In the genomic region with DNA sequence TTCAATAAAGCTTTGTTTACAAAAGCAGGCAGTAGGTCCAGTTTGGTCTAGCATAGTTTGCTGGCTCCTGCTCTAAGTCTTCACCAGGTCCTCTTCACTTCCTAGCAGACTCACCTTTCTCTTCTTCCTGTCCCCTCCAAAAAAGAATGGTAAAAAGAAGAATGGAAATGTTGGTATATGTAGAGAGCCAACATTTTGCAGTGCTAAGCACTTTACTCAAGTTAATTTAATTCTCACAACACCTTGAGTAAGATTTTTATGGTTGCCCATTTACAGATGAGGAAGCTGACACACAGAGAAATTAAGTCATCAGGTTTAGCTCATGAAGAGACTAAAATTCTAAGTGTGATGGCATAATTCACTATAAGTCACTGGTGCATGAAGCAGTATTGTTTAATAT, we compare ENCODE assay signal across 22 cellular contexts.
"Had no signal": no experiment of that assay in that cellular context is flagged by ENCODE, and none has a peak within 500 bp of the region (broad histone marks: within the 10 kb centered on the region; RNA-seq: fewer than 3 reads in every experiment).

No MANE protein-coding gene starts in this region.

- H3K9me3 ChIP-seq: SK-N-SH had no signal

- H3K9ac ChIP-seq: KMS-11, SK-N-SH had no signal

- DNase-seq: Kasumi-1, MM.1S, NCI-H1092 treated with DMSO at 0.1 percent for 48 hours, NCI-H1436, NCI-H187, NCI-H2029, NCI-H2081 treated with DMSO at 0.1 percent for 48 hours, NCI-H2171, NCI-H226, NCI-H446, NCI-H510A, NCI-H524 treated with DMSO at 0.1 percent for 48 hours, NCI-H69, NCI-H774, PC-3, SHP77, SK-N-SH, SW 1271 had no signal

- FAIRE-seq: K562 had no signal

- H3K4me2 ChIP-seq: KMS-11, SK-N-SH had no signal

- H3K27ac ChIP-seq: KMS-11, RWPE1 had no signal

- H3K4me3 ChIP-seq: K562 had no signal

- ATAC-seq: K562, Panc1, PC-3 had no signal
